In genomic region chr5:59034498-59035186, GRCh38 we compare ENCODE assay signal across 1 cellular context.
A peak's percentile ranks its signal among the peaks of the same experiment; 100 is the strongest.
TF ChIP-seq lines count a peak whose summit lies in the region.

No MANE protein-coding gene starts in this region.

TF ChIP-seq in HepG2, 621 proteins besides CTCF, POLR2A, EP300 and RAD21 (continued from another document):
- TF ChIP-seq RXRB (CRISPR knock-in tag; IDR thresholded peaks at IDR 0.05; ENCODE audit: borderline replicate concordance): no peak
- no peak for TF ChIP-seq SIX1 (CRISPR knock-in tag; IDR thresholded peaks at IDR 0.05; ENCODE audit: borderline replicate concordance)
- no peak for TF ChIP-seq TFAP4 (IDR thresholded peaks at IDR 0.05; ENCODE audit: borderline replicate concordance, low read depth)
- no peak for TF ChIP-seq ZSCAN21 (CRISPR knock-in tag; IDR thresholded peaks at IDR 0.05; ENCODE audit: borderline replicate concordance)
- no peak for TF ChIP-seq GATAD1 (CRISPR knock-in tag; IDR thresholded peaks at IDR 0.05)
- peak; percentile 39; the same call in 1 of the 2 replicates for TF ChIP-seq MIXL1 (CRISPR knock-in tag; IDR thresholded peaks at IDR 0.05)
- TF ChIP-seq SMC3 (IDR thresholded peaks at IDR 0.05; ENCODE audit: low read length): peak; percentile 78
- TF ChIP-seq ZNF329 (CRISPR knock-in tag; IDR thresholded peaks at IDR 0.05; ENCODE audit: low read depth): no peak
- TF ChIP-seq ZKSCAN5 (CRISPR knock-in tag; IDR thresholded peaks at IDR 0.05): no peak
- TF ChIP-seq ZNF503 (CRISPR knock-in tag; IDR thresholded peaks at IDR 0.05): no peak
- TF ChIP-seq MATR3 (CRISPR knock-in tag; IDR thresholded peaks at IDR 0.05): no peak
- no peak for TF ChIP-seq ZBTB14 (CRISPR knock-in tag; IDR thresholded peaks at IDR 0.05)
- TF ChIP-seq NKX3-1 (CRISPR knock-in tag; IDR thresholded peaks at IDR 0.05): no peak
- no peak for TF ChIP-seq ZNF558 (CRISPR knock-in tag; IDR thresholded peaks at IDR 0.05; ENCODE audit: borderline replicate concordance)
- no peak for TF ChIP-seq KDM1A (CRISPR knock-in tag; IDR thresholded peaks at IDR 0.05)
- TF ChIP-seq KMT2A (CRISPR knock-in tag; IDR thresholded peaks at IDR 0.05): no peak
- no peak for TF ChIP-seq GABPB1 (CRISPR knock-in tag; IDR thresholded peaks at IDR 0.05)
- 0 out of 2 replicates have a peak, but pooled peaks have one; percentile 30 for TF ChIP-seq ZBTB43 (CRISPR knock-in tag; conservative IDR thresholded peaks at IDR 0.05)
- TF ChIP-seq RCOR2 (CRISPR knock-in tag; IDR thresholded peaks at IDR 0.05): no peak
- TF ChIP-seq NFRKB (IDR thresholded peaks at IDR 0.05): no peak
- TF ChIP-seq SRSF1 (optimal IDR thresholded peaks at IDR 0.05; ENCODE audit: low read depth, low read length): no peak
- TF ChIP-seq MED1 (CRISPR knock-in tag; IDR thresholded peaks at IDR 0.05): 0 out of 2 replicates have a peak, but pooled peaks have one; percentile 43
- no peak for TF ChIP-seq CSRNP2 (CRISPR knock-in tag; conservative IDR thresholded peaks at IDR 0.05; ENCODE audit: low read depth)
- TF ChIP-seq U2AF1 (optimal IDR thresholded peaks at IDR 0.05; ENCODE audit: low read depth, low read length): no peak
- no peak for TF ChIP-seq PATZ1 (CRISPR knock-in tag; IDR thresholded peaks at IDR 0.05)
- no peak for TF ChIP-seq ZKSCAN1 (IDR thresholded peaks at IDR 0.05; ENCODE audit: low read length)
- TF ChIP-seq ZNF225 (CRISPR knock-in tag; IDR thresholded peaks at IDR 0.05): no peak
- no peak for TF ChIP-seq ZNF205 (CRISPR knock-in tag; IDR thresholded peaks at IDR 0.05)
- TF ChIP-seq ZSCAN5A (CRISPR knock-in tag; IDR thresholded peaks at IDR 0.05; ENCODE audit: borderline replicate concordance): peak; percentile 26; the same call in 1 of the 2 replicates
TF ChIP-seq in HepG2: peak in this region for 8.
